19 cellular contexts compared by ENCODE assay signal in genomic region chr11:62902932-62903331, GRCh38. TPM values are rescaled to one million over a fixed set of nuclear protein-coding genes. Genes with fewer than 3 reads are reported as not detected.
A peak's percentile ranks its signal among the peaks of the same experiment; 100 is the strongest.
DNase-seq lines count a peak whose midpoint lies in the region; ATAC-seq and TF ChIP-seq lines count a peak whose summit lies in the region.
"Had no signal": no experiment of that assay in that cellular context is flagged by ENCODE, and none has a peak within 500 bp of the region (broad histone marks: within the 10 kb centered on the region; RNA-seq: fewer than 3 reads in every experiment).

No MANE protein-coding gene starts in this region.

- H3K79me2 ChIP-seq in ACC112 (ENCODE audit: control insufficient read depth, insufficient read depth, low read length, unreplicated experiment) (no peaks in the 10 kb centered on the region), fibroblast of lung (ENCODE audit: control insufficient read depth, insufficient read depth, low read length) (no peaks in the 10 kb centered on the region)

- H4K20me1 ChIP-seq in fibroblast of lung (ENCODE audit: control insufficient read depth, extremely low read depth, insufficient read depth, low read length): no peaks in the 10 kb centered on the region

- H3K27me3 ChIP-seq in ACC112 (ENCODE audit: insufficient read depth, low read length) (no peaks in the 10 kb centered on the region), fibroblast of lung (ENCODE audit: control insufficient read depth, insufficient read depth, low read length) (peaks cover 3% of the 10 kb centered on the region)
- H3K27me3 ChIP-seq: Peyer's patch had no signal

- H3K36me3 ChIP-seq in ACC112 (ENCODE audit: insufficient read depth, low read length) (no peaks in the 10 kb centered on the region), fibroblast of lung (ENCODE audit: control insufficient read depth, insufficient read depth, low read length) (no peaks in the 10 kb centered on the region)
- H3K36me3 ChIP-seq: Peyer's patch had no signal

- no peak overlapping the region for H3K4me3 ChIP-seq in ACC112 (ENCODE audit: low read depth, low read length)
- no peak overlapping the region for H3K4me3 ChIP-seq in fibroblast of lung (replicated peaks in 1 of 4; ENCODE audit: control extremely low read depth in 1 of 4, insufficient read depth in 1 of 4, low read depth in 3 of 4, low read length in 4 of 4)
- H3K4me3 ChIP-seq: Peyer's patch had no signal

- peak; percentile 67 to 73 for ATAC-seq in activated CD4-positive, CD25-positive, alpha-beta regulatory T cell treated with anti-CD3 and anti-CD28 coated beads, Interleukin-2, amount 50 U/mL, for 24 hours
- ATAC-seq in HG03039 (IDR thresholded peaks at IDR 0.05; ENCODE audit: unreplicated experiment): no peak
- ATAC-seq: Right ventricle myocardium inferior had no signal

- TF ChIP-seq CTCF in fibroblast of lung (conservative IDR thresholded peaks at IDR 0.05 in 1 of 2, IDR thresholded peaks at IDR 0.05 in 1 of 2; ENCODE audit: low read depth in 1 of 2, low read length in 2 of 2): no peak

- H3K4me1 ChIP-seq in ACC112 (ENCODE audit: control insufficient read depth, insufficient read depth, low read length, unreplicated experiment) (peaks cover 14% of the 10 kb centered on the region), fibroblast of lung (ENCODE audit: control insufficient read depth, extremely low read depth, insufficient read depth, low read length) (peaks cover 5% of the 10 kb centered on the region)
- H3K4me1 ChIP-seq: Peyer's patch had no signal

- H2AFZ ChIP-seq in ACC112 (ENCODE audit: low read length, unreplicated experiment): peak overlapping the region; percentile 13
- H2AFZ ChIP-seq in fibroblast of lung (ENCODE audit: low read length): no peak overlapping the region

- no peak overlapping the region for H3K27ac ChIP-seq in ACC112 (ENCODE audit: low read depth, low read length)
- H3K27ac ChIP-seq in fibroblast of lung (ENCODE audit: insufficient read depth, low read length): no peak overlapping the region
- H3K27ac ChIP-seq: 22Rv1, Peyer's patch had no signal

- H3K4me2 ChIP-seq in fibroblast of lung (ENCODE audit: extremely low read depth, insufficient read depth, low read length): no peak overlapping the region

- DNase-seq in activated CD4-positive, CD25-positive, alpha-beta regulatory T cell (lab: John Stamatoyannopoulos, UW): no peak
- DNase-seq in M059J (ENCODE audit: low read depth) (peak; percentile 40), fibroblast of lung (ENCODE audit: low read depth in 2 of 2) (peak; percentile 47 to 50), NCI-H146 treated with DMSO at 0.1 percent for 48 hours (lab: John Stamatoyannopoulos, UW; ENCODE audit: unreplicated experiment) (no peak), amygdala (lab: John Stamatoyannopoulos, UW) (no peak)
- DNase-seq: DMS79 treated with DMSO at 0.1 percent for 48 hours; H7; Kasumi-1; NCI-H1105; NCI-H1694; NK-92 treated with Interleukin-12 subunit alpha and Interleukin-12 subunit beta, amount 100 ng/mL, for 24 hours; Peyer's patch had no signal

- no peaks in the 10 kb centered on the region for H3K9me3 ChIP-seq in fibroblast of lung (ENCODE audit: control insufficient read depth, insufficient read depth, low read depth, low read length)
- H3K9me3 ChIP-seq: Peyer's patch had no signal

- H3K9ac ChIP-seq in fibroblast of lung (ENCODE audit: insufficient read depth, low read length): no peak overlapping the region

RNA-seq across cellular contexts. Expression of gene CHRM1, which starts 18.2 kb away (rescaled TPM):
- not detected in 2 replicates for total RNA-seq in M059J (2014; rRNA removed; shearing (Covaris generic))
- not detected in 2 replicates for total RNA-seq in fibroblast of lung
- polyA plus RNA-seq in fibroblast of lung: not detected in 2 replicates
- polyA plus RNA-seq in fibroblast of lung (2012): not detected in 2 replicates
- polyA minus RNA-seq in fibroblast of lung (ENCODE audit: low replicate concordance): not detected in 2 replicates
- total RNA-seq: H7, NCI-H460, Right ventricle myocardium inferior had no signal
- polyA plus RNA-seq: AG04450 had no signal

RNA-seq across cellular contexts. Expression of gene SLC3A2, which starts 22.2 kb away (rescaled TPM):
- total RNA-seq in M059J (2014; rRNA removed; shearing (Covaris generic)): 125 and 141 TPM in 2 replicates
- total RNA-seq in fibroblast of lung: 344 and 441 TPM in 2 replicates
- 91.2 and 132 TPM in 2 replicates for polyA plus RNA-seq in fibroblast of lung
- 76.2 and 115 TPM in 2 replicates for polyA plus RNA-seq in fibroblast of lung (2012)
- polyA minus RNA-seq in fibroblast of lung (ENCODE audit: low replicate concordance): 118 and 198 TPM in 2 replicates

Comparison
In these comparisons a context has a peak if more than half of its experiments do, and no peak if none do; other contexts are left out.
1. DNase-seq: peak in M059J (single experiment) and fibroblast of lung (2 of 2); none in activated CD4-positive, CD25-positive, alpha-beta regulatory T cell (0 of 4), NCI-H146 treated with DMSO at 0.1 percent for 48 hours (single experiment) and amygdala (0 of 56).